8 cellular contexts compared by ENCODE assay signal in the genomic region with DNA sequence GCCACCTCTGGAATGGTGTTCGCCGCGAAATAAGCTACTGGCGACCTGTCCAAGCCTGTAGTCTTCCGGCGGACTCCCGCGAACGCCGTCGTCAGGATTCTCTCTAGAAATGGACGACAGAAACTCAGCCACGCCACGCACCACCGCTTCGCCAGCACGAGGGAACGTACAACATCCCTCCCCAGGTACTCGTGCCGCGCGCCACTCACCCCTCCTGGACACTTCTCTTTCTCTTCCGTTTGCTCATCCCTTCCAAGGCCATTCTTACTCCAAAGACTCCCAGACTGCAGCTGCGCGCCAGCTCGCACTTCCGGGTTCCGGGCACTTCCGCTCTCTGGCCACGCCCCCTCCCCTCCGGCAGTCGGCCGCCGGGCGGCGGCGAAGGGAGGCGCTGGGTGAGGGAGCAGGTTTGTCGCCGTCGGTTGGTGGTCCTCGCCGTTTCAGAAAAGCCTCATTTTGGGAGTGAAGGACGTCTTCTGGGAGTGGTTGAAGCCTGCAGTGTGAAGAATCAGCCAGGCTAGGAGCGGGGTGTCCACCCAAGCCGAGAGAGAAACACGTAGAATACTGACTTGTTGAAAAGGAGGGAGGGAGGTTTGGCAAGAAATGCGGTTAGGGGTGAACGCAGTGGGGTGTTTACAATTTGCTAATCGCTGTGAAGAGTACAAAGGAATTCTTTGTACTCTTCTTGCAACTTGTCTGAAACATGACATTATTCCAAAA. TPM values are rescaled to one million over a fixed set of nuclear protein-coding genes. Genes with fewer than 3 reads are reported as not detected.
DNase-seq lines count a peak whose midpoint lies in the region; ATAC-seq, FAIRE-seq and TF ChIP-seq lines count a peak whose summit lies in the region.

A gene with protein sequence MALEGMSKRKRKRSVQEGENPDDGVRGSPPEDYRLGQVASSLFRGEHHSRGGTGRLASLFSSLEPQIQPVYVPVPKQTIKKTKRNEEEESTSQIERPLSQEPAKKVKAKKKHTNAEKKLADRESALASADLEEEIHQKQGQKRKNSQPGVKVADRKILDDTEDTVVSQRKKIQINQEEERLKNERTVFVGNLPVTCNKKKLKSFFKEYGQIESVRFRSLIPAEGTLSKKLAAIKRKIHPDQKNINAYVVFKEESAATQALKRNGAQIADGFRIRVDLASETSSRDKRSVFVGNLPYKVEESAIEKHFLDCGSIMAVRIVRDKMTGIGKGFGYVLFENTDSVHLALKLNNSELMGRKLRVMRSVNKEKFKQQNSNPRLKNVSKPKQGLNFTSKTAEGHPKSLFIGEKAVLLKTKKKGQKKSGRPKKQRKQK (minus strand): TSS at position 286 of the 720 bp plus-strand sequence. CDS start 24 bp downstream, at position 262.

- TF ChIP-seq POLR2A in vagina (IDR thresholded peaks at IDR 0.05), result peak; percentile 49 to 96

- peaks cover 17% of the 10 kb centered on the region for H4K20me1 ChIP-seq in astrocyte (ENCODE audit: insufficient read depth, low read length)

- FAIRE-seq in astrocyte (lab: Jason Lieb, UNC), result no peak

- H2AFZ ChIP-seq in astrocyte (ENCODE audit: low read depth, low read length), result peak within 1 kb of the TSS; percentile 93

- TF ChIP-seq CTCF in astrocyte (IDR thresholded peaks at IDR 0.05; ENCODE audit: insufficient read depth, low read depth, low read length) (no peak), vagina (IDR thresholded peaks at IDR 0.05) (peak in 1 of 3 experiments; percentile 48)

- peak within 1 kb of the TSS; percentile 96 for H3K27ac Mint-ChIP-seq in astrocyte (ENCODE audit: unreplicated experiment)

- peak within 1 kb of the TSS; percentile 85 for H3K27ac ChIP-seq in astrocyte (ENCODE audit: low read depth, low read length)
- H3K27ac ChIP-seq in rectal smooth muscle tissue (ENCODE audit: low read depth, low read length), result peak within 1 kb of the TSS; percentile 94
- peak within 1 kb of the TSS; percentile 84 for H3K27ac ChIP-seq in vagina

- H3K9ac ChIP-seq in astrocyte (ENCODE audit: low read length) (peak within 1 kb of the TSS; percentile 91), rectal smooth muscle tissue (ENCODE audit: low read length) (peak within 1 kb of the TSS; percentile 98)

- intact Hi-C loops in vagina (cut with DNase I), result no loop called here

- peak within 1 kb of the TSS; percentile 91 for H3K4me3 ChIP-seq in astrocyte (ENCODE audit: insufficient read depth, low read depth, low read length)
- peak within 1 kb of the TSS; percentile 99 for H3K4me3 ChIP-seq in rectal smooth muscle tissue (ENCODE audit: low read length)
- H3K4me3 ChIP-seq in vagina, result peak within 1 kb of the TSS; percentile 73 to 87

- peak; percentile 68 for DNase-seq in NCI-H2029 treated with DMSO at 0.1 percent for 48 hours (lab: John Stamatoyannopoulos, UW)
- peak; percentile 92 for DNase-seq in T-helper 9 cell
- peak; percentile 81 for DNase-seq in astrocyte (ENCODE audit: low read depth)
- peak; percentile 91 for DNase-seq in hepatic stellate cell (ENCODE audit: low spot score)
- peak in 1 of 2 donors; percentile 92 for DNase-seq in vagina (ENCODE audit: extremely low spot score in 2 of 2)

- H3K27me3 Mint-ChIP-seq in astrocyte (ENCODE audit: low read depth, unreplicated experiment), result no peaks in the 10 kb centered on the region

- peaks cover 46% of the 10 kb centered on the region for H3K79me2 ChIP-seq in astrocyte (ENCODE audit: insufficient read depth, low read length)

- ATAC-seq in GM18508 (IDR thresholded peaks at IDR 0.05; ENCODE audit: insufficient read depth, unreplicated experiment) (peak; percentile 59), HG02981 (IDR thresholded peaks at IDR 0.05; ENCODE audit: unreplicated experiment) (peak; percentile 94)

- H3K4me3 Mint-ChIP-seq in astrocyte (ENCODE audit: unreplicated experiment), result peak within 1 kb of the TSS; percentile 97

- H3K9me3 ChIP-seq in astrocyte (ENCODE audit: insufficient read depth, low read depth, low read length), result no peaks in the 10 kb centered on the region
- H3K9me3 ChIP-seq in vagina, result no peaks in the 10 kb centered on the region

- H3K36me3 ChIP-seq in astrocyte (ENCODE audit: insufficient read depth, low read length) (peaks cover 19% of the 10 kb centered on the region), rectal smooth muscle tissue (ENCODE audit: control insufficient read depth, insufficient read depth, low read length) (peaks cover 4% of the 10 kb centered on the region), vagina (peaks cover 0 to 7% of the 10 kb centered on the region in 2 donors)

- peaks cover 3% of the 10 kb centered on the region for H3K4me1 Mint-ChIP-seq in astrocyte (ENCODE audit: low read depth, unreplicated experiment)

- H3K4me2 ChIP-seq in astrocyte (ENCODE audit: low read length), result peak within 1 kb of the TSS; percentile 88

- H3K36me3 Mint-ChIP-seq in astrocyte (ENCODE audit: low read depth, unreplicated experiment), result peaks cover 2% of the 10 kb centered on the region

- H3K27me3 ChIP-seq in astrocyte (ENCODE audit: insufficient read depth, low read length), result no peaks in the 10 kb centered on the region
- no peaks in the 10 kb centered on the region for H3K27me3 ChIP-seq in rectal smooth muscle tissue (ENCODE audit: control insufficient read depth, insufficient read depth, low read length)
- no peaks in the 10 kb centered on the region for H3K27me3 ChIP-seq in vagina

- H3K4me1 ChIP-seq in astrocyte (ENCODE audit: insufficient read depth, low read length) (peaks cover 3% of the 10 kb centered on the region), rectal smooth muscle tissue (ENCODE audit: control insufficient read depth, insufficient read depth, low read length) (peaks cover 3% of the 10 kb centered on the region), vagina (peaks cover 48% of the 10 kb centered on the region)

- no peaks in the 10 kb centered on the region for H3K9me3 Mint-ChIP-seq in astrocyte (ENCODE audit: unreplicated experiment)

RNA-seq across cellular contexts. Expression of the gene that starts here (rescaled TPM):
- total RNA-seq in astrocyte (102 and 129 TPM in 2 replicates), vagina (44.7 TPM)
